ENCODE assay signal across 2 cellular contexts in the genomic region with DNA sequence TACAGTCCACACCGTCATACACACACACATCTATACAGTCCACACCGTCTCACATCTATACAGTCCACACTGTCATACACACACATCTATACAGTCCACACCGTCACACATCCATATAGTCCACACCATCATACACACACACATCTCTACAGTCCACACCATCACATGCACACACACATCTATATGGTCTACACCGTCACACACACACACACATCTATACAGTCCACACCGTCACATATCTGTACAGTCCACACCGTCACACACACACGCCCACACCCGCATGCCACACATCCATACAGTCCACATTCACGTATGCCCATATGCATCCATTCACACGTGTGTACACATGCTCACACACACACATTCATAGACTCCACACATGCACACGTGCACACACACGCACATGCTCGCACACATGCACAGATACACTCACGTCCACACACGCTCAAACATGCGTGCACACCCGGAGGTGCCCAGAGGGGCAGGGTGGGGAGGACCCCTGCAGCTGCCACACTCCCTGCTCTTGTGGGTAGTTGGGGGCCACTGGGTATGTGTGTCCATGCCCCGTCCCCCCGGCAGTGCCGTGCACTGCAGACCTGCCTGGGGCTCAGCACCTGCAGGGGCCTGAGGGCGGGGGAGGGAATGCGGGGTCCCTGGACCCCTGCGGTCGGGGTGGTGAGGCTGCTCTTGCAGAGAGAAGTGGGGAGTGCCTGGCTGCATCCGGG.
TF ChIP-seq lines count a peak whose summit lies in the region.

No MANE protein-coding gene starts in this region.

TF ChIP-seq in HepG2, 621 proteins besides CTCF, POLR2A, EP300 and RAD21 (continues in another document):
- no peak for TF ChIP-seq ZNF10 (CRISPR knock-in tag; IDR thresholded peaks at IDR 0.05; ENCODE audit: borderline replicate concordance, low read depth)
- TF ChIP-seq AGO2 (optimal IDR thresholded peaks at IDR 0.05; ENCODE audit: low read depth, low read length), result peak; percentile 54
- no peak for TF ChIP-seq ZNF484 (CRISPR knock-in tag; IDR thresholded peaks at IDR 0.05; ENCODE audit: borderline replicate concordance, low read depth)
- no peak for TF ChIP-seq FOXK1 (CRISPR knock-in tag; IDR thresholded peaks at IDR 0.05; ENCODE audit: borderline replicate concordance, low read depth)
- no peak for TF ChIP-seq RNF2 (conservative IDR thresholded peaks at IDR 0.05; ENCODE audit: low read depth)
- no peak for TF ChIP-seq ZNF775 (CRISPR knock-in tag; IDR thresholded peaks at IDR 0.05; ENCODE audit: borderline replicate concordance)
- no peak for TF ChIP-seq THAP11 (CRISPR knock-in tag; IDR thresholded peaks at IDR 0.05)
- no peak for TF ChIP-seq AGO1 (IDR thresholded peaks at IDR 0.05; ENCODE audit: low read depth, low read length, poor library complexity, severe bottlenecking)
- TF ChIP-seq ZBTB37 (CRISPR knock-in tag; IDR thresholded peaks at IDR 0.05), result no peak
- no peak for TF ChIP-seq KLF9 (CRISPR knock-in tag; IDR thresholded peaks at IDR 0.05; ENCODE audit: low read depth)
- no peak for TF ChIP-seq ZNF704 (CRISPR knock-in tag; IDR thresholded peaks at IDR 0.05; ENCODE audit: borderline replicate concordance)
- peak; percentile 82; the same call in 1 of the 2 replicates for TF ChIP-seq POLR2AphosphoS2 (IDR thresholded peaks at IDR 0.05; ENCODE audit: low read depth, low read length)
- TF ChIP-seq ZNF343 (CRISPR knock-in tag; IDR thresholded peaks at IDR 0.05), result no peak
- TF ChIP-seq ZNF543 (CRISPR knock-in tag; IDR thresholded peaks at IDR 0.05), result no peak
- no peak for TF ChIP-seq SRF (IDR thresholded peaks at IDR 0.05; ENCODE audit: low read depth, low read length)
- TF ChIP-seq, protein P1, sequence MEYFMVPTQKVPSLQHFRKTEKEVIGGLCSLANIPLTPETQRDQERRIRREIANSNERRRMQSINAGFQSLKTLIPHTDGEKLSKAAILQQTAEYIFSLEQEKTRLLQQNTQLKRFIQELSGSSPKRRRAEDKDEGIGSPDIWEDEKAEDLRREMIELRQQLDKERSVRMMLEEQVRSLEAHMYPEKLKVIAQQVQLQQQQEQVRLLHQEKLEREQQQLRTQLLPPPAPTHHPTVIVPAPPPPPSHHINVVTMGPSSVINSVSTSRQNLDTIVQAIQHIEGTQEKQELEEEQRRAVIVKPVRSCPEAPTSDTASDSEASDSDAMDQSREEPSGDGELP (IDR thresholded peaks at IDR 0.05; ENCODE audit: borderline replicate concordance, low read depth), result no peak
- TF ChIP-seq MNT (IDR thresholded peaks at IDR 0.05), result 0 out of 2 replicates have a peak, but pooled peaks have one; percentile 38
- TF ChIP-seq SOX5 (CRISPR knock-in tag; IDR thresholded peaks at IDR 0.05; ENCODE audit: borderline replicate concordance), result no peak
- TF ChIP-seq ISL2 (CRISPR knock-in tag; IDR thresholded peaks at IDR 0.05), result no peak
- TF ChIP-seq USF2 (IDR thresholded peaks at IDR 0.05; ENCODE audit: low read depth, low read length), result peak; percentile 7; the same call in 1 of the 2 replicates
- TF ChIP-seq USF2 (CRISPR knock-in tag; IDR thresholded peaks at IDR 0.05; ENCODE audit: borderline replicate concordance), result no peak
- no peak for TF ChIP-seq HMGA1 (CRISPR knock-in tag; conservative IDR thresholded peaks at IDR 0.05)
- no peak for TF ChIP-seq JUND (CRISPR knock-in tag; IDR thresholded peaks at IDR 0.05)

TF ChIP-seq in GM23338, 12 proteins besides CTCF, POLR2A, EP300 and RAD21:
- no peak for TF ChIP-seq NANOG (IDR thresholded peaks at IDR 0.05; ENCODE audit: borderline replicate concordance)
- no peak for TF ChIP-seq EZH2 (IDR thresholded peaks at IDR 0.05; ENCODE audit: low read depth, unreplicated experiment)
- TF ChIP-seq ETS1 (IDR thresholded peaks at IDR 0.05), result no peak
- TF ChIP-seq JUNB (IDR thresholded peaks at IDR 0.05; ENCODE audit: unreplicated experiment), result no peak
- TF ChIP-seq ZNF114 (CRISPR knock-in tag; IDR thresholded peaks at IDR 0.05), result no peak
- no peak for TF ChIP-seq POLR2AphosphoS5 (IDR thresholded peaks at IDR 0.05; ENCODE audit: low read depth)
- TF ChIP-seq REST (IDR thresholded peaks at IDR 0.05; ENCODE audit: unreplicated experiment), result no peak
- TF ChIP-seq, protein P2, sequence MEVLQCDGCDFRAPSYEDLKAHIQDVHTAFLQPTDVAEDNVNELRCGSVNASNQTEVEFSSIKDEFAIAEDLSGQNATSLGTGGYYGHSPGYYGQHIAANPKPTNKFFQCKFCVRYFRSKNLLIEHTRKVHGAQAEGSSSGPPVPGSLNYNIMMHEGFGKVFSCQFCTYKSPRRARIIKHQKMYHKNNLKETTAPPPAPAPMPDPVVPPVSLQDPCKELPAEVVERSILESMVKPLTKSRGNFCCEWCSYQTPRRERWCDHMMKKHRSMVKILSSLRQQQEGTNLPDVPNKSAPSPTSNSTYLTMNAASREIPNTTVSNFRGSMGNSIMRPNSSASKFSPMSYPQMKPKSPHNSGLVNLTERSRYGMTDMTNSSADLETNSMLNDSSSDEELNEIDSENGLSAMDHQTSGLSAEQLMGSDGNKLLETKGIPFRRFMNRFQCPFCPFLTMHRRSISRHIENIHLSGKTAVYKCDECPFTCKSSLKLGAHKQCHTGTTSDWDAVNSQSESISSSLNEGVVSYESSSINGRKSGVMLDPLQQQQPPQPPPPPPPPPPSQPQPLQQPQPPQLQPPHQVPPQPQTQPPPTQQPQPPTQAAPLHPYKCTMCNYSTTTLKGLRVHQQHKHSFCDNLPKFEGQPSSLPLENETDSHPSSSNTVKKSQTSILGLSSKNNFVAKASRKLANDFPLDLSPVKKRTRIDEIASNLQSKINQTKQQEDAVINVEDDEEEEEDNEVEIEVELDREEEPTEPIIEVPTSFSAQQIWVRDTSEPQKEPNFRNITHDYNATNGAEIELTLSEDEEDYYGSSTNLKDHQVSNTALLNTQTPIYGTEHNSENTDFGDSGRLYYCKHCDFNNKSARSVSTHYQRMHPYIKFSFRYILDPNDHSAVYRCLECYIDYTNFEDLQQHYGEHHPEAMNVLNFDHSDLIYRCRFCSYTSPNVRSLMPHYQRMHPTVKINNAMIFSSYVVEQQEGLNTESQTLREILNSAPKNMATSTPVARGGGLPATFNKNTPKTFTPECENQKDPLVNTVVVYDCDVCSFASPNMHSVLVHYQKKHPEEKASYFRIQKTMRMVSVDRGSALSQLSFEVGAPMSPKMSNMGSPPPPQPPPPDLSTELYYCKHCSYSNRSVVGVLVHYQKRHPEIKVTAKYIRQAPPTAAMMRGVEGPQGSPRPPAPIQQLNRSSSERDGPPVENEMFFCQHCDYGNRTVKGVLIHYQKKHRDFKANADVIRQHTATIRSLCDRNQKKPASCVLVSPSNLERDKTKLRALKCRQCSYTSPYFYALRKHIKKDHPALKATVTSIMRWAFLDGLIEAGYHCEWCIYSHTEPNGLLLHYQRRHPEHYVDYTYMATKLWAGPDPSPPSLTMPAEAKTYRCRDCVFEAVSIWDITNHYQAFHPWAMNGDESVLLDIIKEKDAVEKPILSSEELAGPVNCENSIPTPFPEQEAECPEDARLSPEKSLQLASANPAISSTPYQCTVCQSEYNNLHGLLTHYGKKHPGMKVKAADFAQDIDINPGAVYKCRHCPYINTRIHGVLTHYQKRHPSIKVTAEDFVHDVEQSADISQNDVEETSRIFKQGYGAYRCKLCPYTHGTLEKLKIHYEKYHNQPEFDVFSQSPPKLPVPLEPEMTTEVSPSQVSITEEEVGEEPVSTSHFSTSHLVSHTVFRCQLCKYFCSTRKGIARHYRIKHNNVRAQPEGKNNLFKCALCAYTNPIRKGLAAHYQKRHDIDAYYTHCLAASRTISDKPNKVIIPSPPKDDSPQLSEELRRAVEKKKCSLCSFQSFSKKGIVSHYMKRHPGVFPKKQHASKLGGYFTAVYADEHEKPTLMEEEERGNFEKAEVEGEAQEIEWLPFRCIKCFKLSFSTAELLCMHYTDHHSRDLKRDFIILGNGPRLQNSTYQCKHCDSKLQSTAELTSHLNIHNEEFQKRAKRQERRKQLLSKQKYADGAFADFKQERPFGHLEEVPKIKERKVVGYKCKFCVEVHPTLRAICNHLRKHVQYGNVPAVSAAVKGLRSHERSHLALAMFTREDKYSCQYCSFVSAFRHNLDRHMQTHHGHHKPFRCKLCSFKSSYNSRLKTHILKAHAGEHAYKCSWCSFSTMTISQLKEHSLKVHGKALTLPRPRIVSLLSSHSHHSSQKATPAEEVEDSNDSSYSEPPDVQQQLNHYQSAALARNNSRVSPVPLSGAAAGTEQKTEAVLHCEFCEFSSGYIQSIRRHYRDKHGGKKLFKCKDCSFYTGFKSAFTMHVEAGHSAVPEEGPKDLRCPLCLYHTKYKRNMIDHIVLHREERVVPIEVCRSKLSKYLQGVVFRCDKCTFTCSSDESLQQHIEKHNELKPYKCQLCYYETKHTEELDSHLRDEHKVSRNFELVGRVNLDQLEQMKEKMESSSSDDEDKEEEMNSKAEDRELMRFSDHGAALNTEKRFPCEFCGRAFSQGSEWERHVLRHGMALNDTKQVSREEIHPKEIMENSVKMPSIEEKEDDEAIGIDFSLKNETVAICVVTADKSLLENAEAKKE (CRISPR knock-in tag; IDR thresholded peaks at IDR 0.05), result no peak
- no peak for TF ChIP-seq ZNF331 (CRISPR knock-in tag; IDR thresholded peaks at IDR 0.05; ENCODE audit: low read depth)
- TF ChIP-seq STAT1 (IDR thresholded peaks at IDR 0.05; ENCODE audit: unreplicated experiment), result no peak
- no peak for TF ChIP-seq EZH2phosphoT487 (IDR thresholded peaks at IDR 0.05; ENCODE audit: unreplicated experiment)
- no peak for TF ChIP-seq CREB1 (CRISPR knock-in tag; IDR thresholded peaks at IDR 0.05; ENCODE audit: low read depth)
